Comparison of ENCODE assay signal across 8 cellular contexts in the genomic region with DNA sequence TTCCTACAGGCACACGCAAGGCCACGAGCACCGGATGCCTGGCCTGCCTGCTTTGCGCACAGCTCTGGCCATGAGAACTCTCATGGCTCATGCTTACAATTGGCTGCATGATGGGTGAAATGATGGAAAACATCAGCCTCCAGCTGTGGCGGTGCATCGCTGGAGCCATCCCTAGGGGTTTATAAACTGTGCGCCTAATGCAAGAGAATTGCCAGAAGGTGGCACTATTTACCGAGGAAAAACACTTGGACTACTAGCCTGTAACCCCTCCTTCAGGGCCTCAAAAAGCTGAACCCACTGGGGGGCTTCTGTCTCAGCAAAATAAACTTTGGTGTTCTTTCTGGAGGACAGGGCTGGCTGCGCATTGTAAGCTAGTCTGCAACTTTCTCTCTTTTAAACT. TPM values are rescaled to one million over a fixed set of nuclear protein-coding genes. Genes with fewer than 3 reads are reported as not detected.
DNase-seq lines count a peak whose midpoint lies in the region; ATAC-seq, FAIRE-seq and TF ChIP-seq lines count a peak whose summit lies in the region.

No MANE protein-coding gene starts in this region.

- in situ Hi-C loops in HepG2 (cut with HindIII; ENCODE audit: extremely low pct_ligation_motif_present, low pct_unique_long_range_greater_than_20kb): loop anchor here (10.0 to 25.0 kb wide), 2 partner anchors 73 to 405 kb away; partner anchors contain the start of gene PDHA1

- H3K4me3 Mint-ChIP-seq in CD8-positive, alpha-beta T cell: no peak overlapping the region

- POLR2A ChIA-PET in HepG2 (lab: Yijun Ruan, JAX): no interaction called here
- POLR2A ChIA-PET in CD8-positive, alpha-beta T cell (lab: Charles Lee): no interaction called here

- H3K27ac ChIP-seq in adrenal gland: no peak overlapping the region
- no peak overlapping the region for H3K27ac ChIP-seq in HepG2 (ENCODE audit: extremely low read length, insufficient read depth, low read length)
- no peak overlapping the region for H3K27ac ChIP-seq in aorta (ENCODE audit: low read depth in 1 of 2, low read length in 2 of 2)
- no peak overlapping the region for H3K27ac ChIP-seq in CD8-positive, alpha-beta T cell (ENCODE audit: low read depth, low read length)

- TF ChIP-seq POLR2A in adrenal gland (IDR thresholded peaks at IDR 0.05) (no peak), HepG2 (IDR thresholded peaks at IDR 0.05; ENCODE audit: insufficient read depth in 1 of 2, low read depth in 2 of 2, low read length in 2 of 2) (no peak)

- TF ChIP-seq CTCF in adrenal gland (IDR thresholded peaks at IDR 0.05) (peak in 5 of 6 experiments; percentile 12 to 37 (median 36)), HepG2 (CRISPR knock-in tag; IDR thresholded peaks at IDR 0.05) (no peak)
- no peak for TF ChIP-seq CTCF in CD8-positive, alpha-beta T cell (IDR thresholded peaks at IDR 0.05)

- peak; percentile 50; the same call in 2 of the 3 replicates for ATAC-seq in HepG2
- no peak for ATAC-seq in aorta (ENCODE audit: low FRiP score)
- no peak for ATAC-seq in CD8-positive, alpha-beta T cell

- H3K9me3 ChIP-seq in adrenal gland (replicated peaks in 1 of 3): no peaks in the 10 kb centered on the region
- H3K9me3 ChIP-seq in HepG2 (ENCODE audit: low read length): no peaks in the 10 kb centered on the region
- no peaks in the 10 kb centered on the region for H3K9me3 ChIP-seq in aorta (ENCODE audit: control insufficient read depth, low read length)
- no peaks in the 10 kb centered on the region for H3K9me3 ChIP-seq in CD8-positive, alpha-beta T cell (ENCODE audit: low read length)

- no peak overlapping the region for H3K9ac ChIP-seq in HepG2 (ENCODE audit: insufficient read depth, low read depth, low read length)

- H3K27ac Mint-ChIP-seq in CD8-positive, alpha-beta T cell: no peak overlapping the region

- H3K4me3 ChIP-seq in adrenal gland (no peak overlapping the region), HepG2 (replicated peaks in 1 of 3; ENCODE audit: insufficient read depth in 1 of 3, low read depth in 2 of 3, low read length in 3 of 3) (no peak overlapping the region), aorta (ENCODE audit: low read length in 2 of 2) (no peak overlapping the region)
- no peak overlapping the region for H3K4me3 ChIP-seq in CD8-positive, alpha-beta T cell (ENCODE audit: low read depth, low read length)

- H3K27me3 ChIP-seq in adrenal gland: no peaks in the 10 kb centered on the region
- H3K27me3 ChIP-seq in HepG2 (ENCODE audit: control insufficient read depth in 1 of 2, insufficient read depth in 2 of 2, low read length in 2 of 2): no peaks in the 10 kb centered on the region
- H3K27me3 ChIP-seq in aorta (ENCODE audit: control insufficient read depth in 1 of 2, insufficient read depth in 2 of 2, low read length in 1 of 2): no peaks in the 10 kb centered on the region
- no peaks in the 10 kb centered on the region for H3K27me3 ChIP-seq in CD8-positive, alpha-beta T cell (ENCODE audit: insufficient read depth, low read length)

- H3K4me1 ChIP-seq in adrenal gland (replicated peaks in 1 of 2) (no peaks in the 10 kb centered on the region), HepG2 (ENCODE audit: insufficient read depth, low read length) (no peaks in the 10 kb centered on the region), aorta (ENCODE audit: control insufficient read depth in 1 of 2, insufficient read depth in 2 of 2, low read length in 2 of 2) (no peaks in the 10 kb centered on the region)
- H3K4me1 ChIP-seq in CD8-positive, alpha-beta T cell (ENCODE audit: insufficient read depth, low read length): no peaks in the 10 kb centered on the region

- no peaks in the 10 kb centered on the region for H4K20me1 ChIP-seq in HepG2 (ENCODE audit: insufficient read depth, low read length)

- H3K4me1 Mint-ChIP-seq in CD8-positive, alpha-beta T cell (ENCODE audit: low read depth): no peaks in the 10 kb centered on the region

- DNase-seq in D341Med (ENCODE audit: low spot score) (peak; percentile 65), HuH-7 (ENCODE audit: low spot score) (peak; percentile 9), adrenal gland (peak in 2 of 7 donors; percentile 2 to 24), HepG2 (ENCODE audit: low spot score) (peak; percentile 2), aorta (no peak), NCI-H2171 (lab: John Stamatoyannopoulos, UW) (no peak), UCSD-AML1 (lab: John Stamatoyannopoulos, UW; ENCODE audit: unreplicated experiment) (no peak)
- no peak for DNase-seq in CD8-positive, alpha-beta T cell

- 54 to 88% (median 85%) methylated on average over 1 to 9 of the region's 9 CpGs for WGBS in adrenal gland, 4 donors
- WGBS in HepG2 (ENCODE audit: low lambda C conversion rate): no CpG with 5 or more reads among the region's 9 CpGs
- WGBS in aorta, 2 donors: 53 to 63% methylated on average over 9 of the region's 9 CpGs

- intact Hi-C loops in adrenal gland (cut with DNase I): loop anchor here in 1 of 2 donors (5.0 to 10.0 kb wide), 2 partner anchors 53 to 400 kb away; partner anchors contain the start of gene PHKA2
- intact Hi-C loops in HepG2 (cut with micrococcal nuclease; ENCODE audit: unreplicated experiment): loop anchor here (2.0 kb wide), 2 partner anchors 75 to 403 kb away; no protein-coding TSS in a partner anchor
- intact Hi-C loops in aorta (cut with DNase I): loop anchor here (5.0 kb wide), 1 partner anchor 405 kb away; no protein-coding TSS in a partner anchor
- intact Hi-C loops in CD8-positive, alpha-beta T cell (cut with DNase I, micrococcal nuclease): loop anchor here in 1 of 2 experiments (5.0 kb wide), 1 partner anchor 400 kb away; no protein-coding TSS in a partner anchor

- no TSS peak for BruUV-seq in HepG2 (replicated peaks; lab: Mats Ljungman, UMichigan)

- H3K36me3 Mint-ChIP-seq in CD8-positive, alpha-beta T cell: peaks cover 57% of the 10 kb centered on the region

- no peaks in the 10 kb centered on the region for H3K27me3 Mint-ChIP-seq in CD8-positive, alpha-beta T cell (ENCODE audit: low read depth)

- H3K9me3 Mint-ChIP-seq in CD8-positive, alpha-beta T cell: no peaks in the 10 kb centered on the region

- no peak overlapping the region for H2AFZ ChIP-seq in HepG2 (ENCODE audit: low read length)

- no peaks in the 10 kb centered on the region for H3K79me2 ChIP-seq in HepG2 (ENCODE audit: insufficient read depth, low read length)

- TF ChIP-seq EP300 in HepG2 (IDR thresholded peaks at IDR 0.05; ENCODE audit: low read depth in 2 of 2, low read length in 2 of 2) (no peak), HepG2 (CRISPR knock-in tag; IDR thresholded peaks at IDR 0.05; ENCODE audit: borderline replicate concordance) (no peak)

- H3K36me3 ChIP-seq in adrenal gland (replicated peaks in 1 of 2): peaks cover 0 to 9% of the 10 kb centered on the region in 2 donors
- H3K36me3 ChIP-seq in HepG2 (replicated peaks in 1 of 2; ENCODE audit: control insufficient read depth in 1 of 2, insufficient read depth in 2 of 2, low read length in 2 of 2): peaks cover 5 to 47% of the 10 kb centered on the region in 2 experiments
- peaks cover 0 to 2% of the 10 kb centered on the region in 2 donors for H3K36me3 ChIP-seq in aorta (ENCODE audit: control insufficient read depth in 1 of 2, insufficient read depth in 2 of 2, low read length in 1 of 2)
- H3K36me3 ChIP-seq in CD8-positive, alpha-beta T cell (ENCODE audit: insufficient read depth, low read length): peaks cover 4% of the 10 kb centered on the region

- TF ChIP-seq RAD21 in HepG2 (CRISPR knock-in tag; IDR thresholded peaks at IDR 0.05): no peak

- H3K4me2 ChIP-seq in HepG2 (ENCODE audit: low read depth, low read length): no peak overlapping the region

- peak; percentile 39 for FAIRE-seq in HepG2 (lab: Jason Lieb, UNC)

- CTCF ChIA-PET in HepG2 (lab: Yijun Ruan, JAX; ENCODE audit: low intra/inter-chr PET ratio, low total read pairs): interaction anchor here (1.4 kb wide), 1 partner anchor 403 kb away, joined by 20 read pairs; no protein-coding TSS in a partner anchor
- CTCF ChIA-PET in CD8-positive, alpha-beta T cell (lab: Charles Lee): no interaction called here

TF ChIP-seq in HepG2, 621 proteins besides CTCF, POLR2A, EP300 and RAD21 (continues in another document):
- TF ChIP-seq, protein P1, sequence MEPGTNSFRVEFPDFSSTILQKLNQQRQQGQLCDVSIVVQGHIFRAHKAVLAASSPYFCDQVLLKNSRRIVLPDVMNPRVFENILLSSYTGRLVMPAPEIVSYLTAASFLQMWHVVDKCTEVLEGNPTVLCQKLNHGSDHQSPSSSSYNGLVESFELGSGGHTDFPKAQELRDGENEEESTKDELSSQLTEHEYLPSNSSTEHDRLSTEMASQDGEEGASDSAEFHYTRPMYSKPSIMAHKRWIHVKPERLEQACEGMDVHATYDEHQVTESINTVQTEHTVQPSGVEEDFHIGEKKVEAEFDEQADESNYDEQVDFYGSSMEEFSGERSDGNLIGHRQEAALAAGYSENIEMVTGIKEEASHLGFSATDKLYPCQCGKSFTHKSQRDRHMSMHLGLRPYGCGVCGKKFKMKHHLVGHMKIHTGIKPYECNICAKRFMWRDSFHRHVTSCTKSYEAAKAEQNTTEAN (CRISPR knock-in tag; conservative IDR thresholded peaks at IDR 0.05): no peak

RNA-seq across cellular contexts. Expression of gene PHKA2, which starts 51.9 kb away (rescaled TPM):
- total RNA-seq in adrenal gland (10 to 100 TPM; 15.3 to 51.8 (median 26.8) TPM), HepG2 (2016; rRNA removed; fragmentation: Illumina TruSeq; extraction: Trizol) (15.4 and 20.5 TPM in 2 replicates), aorta (10 to 100 TPM; 25.5 to 30.2 TPM)
- polyA plus RNA-seq in adrenal gland (10 to 100 TPM; 11.7 to 63.8 (median 52.8) TPM), HepG2 (2011; rRNA removed) (273 and 366 TPM in 2 replicates), aorta (10 to 100 TPM in 1 of 2 donors, 1 to 10 TPM in 1; 1.5 to 45.6 TPM)
- 3.6 and 3.8 TPM in 2 replicates for total RNA-seq in HepG2 (2016; cell fraction: cytosol; rRNA removed; fragmentation: Illumina TruSeq; extraction: Trizol; ENCODE audit: low read depth)
- total RNA-seq in HepG2 (2016; cell fraction: insoluble cytoplasmic fraction; rRNA removed; fragmentation: Illumina TruSeq; extraction: Trizol): 15.1 and 20.1 TPM in 2 replicates
- total RNA-seq in HepG2 (2016; cell fraction: membrane; rRNA removed; fragmentation: Illumina TruSeq; extraction: Trizol): 5.7 and 6.3 TPM in 2 replicates
- total RNA-seq in HepG2 (2016; cell fraction: nucleus; rRNA removed; fragmentation: Illumina TruSeq; extraction: Trizol): 38.1 and 39.0 TPM in 2 replicates
- polyA plus RNA-seq in HepG2 (2011; cell fraction: cytosol; rRNA removed): 63.5 and 79.6 TPM in 2 replicates
- polyA plus RNA-seq in HepG2 (2011; cell fraction: nucleus; rRNA removed): 2,242 and 2,679 TPM in 2 replicates
- polyA plus RNA-seq in HepG2 (2012): 163 and 167 TPM in 2 replicates
- 1.6 and 1.7 TPM in 2 replicates for polyA plus RNA-seq in HepG2 (2016; cell fraction: cytosol; fragmentation: Illumina TruSeq; extraction: Trizol; ENCODE audit: low read depth)
- 15.4 and 16.9 TPM in 2 replicates for polyA plus RNA-seq in HepG2 (2016; cell fraction: insoluble cytoplasmic fraction; fragmentation: Illumina TruSeq; extraction: Trizol; ENCODE audit: low read depth)
- 3.7 and 4.0 TPM in 2 replicates for polyA plus RNA-seq in HepG2 (2016; cell fraction: membrane; fragmentation: Illumina TruSeq; extraction: Trizol; ENCODE audit: low read depth)
- polyA plus RNA-seq in HepG2 (2016; cell fraction: nucleus; fragmentation: Illumina TruSeq; extraction: Trizol; ENCODE audit: insufficient read depth, low read depth): 129 and 139 TPM in 2 replicates
- polyA minus RNA-seq in HepG2 (2011; rRNA and poly(A)+ RNA removed; ENCODE audit: low replicate concordance): 50.1 and 194 TPM in 2 replicates
- 45.9 and 57.7 TPM in 2 replicates for polyA minus RNA-seq in HepG2 (2011; cell fraction: cytosol; rRNA and poly(A)+ RNA removed)
- 560 and 596 TPM in 2 replicates for polyA minus RNA-seq in HepG2 (2011; cell fraction: nucleus; rRNA and poly(A)+ RNA removed)
- 10 to 100 TPM; 23.5 to 26.2 TPM for total RNA-seq in CD8-positive, alpha-beta T cell

Comparison
In these comparisons a context has a peak if more than half of its experiments do, and no peak if none do; other contexts are left out.
1. DNase-seq: peak in D341Med (single experiment), HuH-7 (single experiment) and HepG2 (single experiment); none in aorta (0 of 2), CD8-positive, alpha-beta T cell (0 of 7), NCI-H2171 (single experiment) and UCSD-AML1 (single experiment).
2. CTCF ChIP-seq: peak in adrenal gland (5 of 6); none in HepG2 (single experiment) and CD8-positive, alpha-beta T cell (single experiment).